ENCODE assay signal across 1 cellular context in genomic region chr10:110528224-110528997, GRCh38.
TF ChIP-seq lines count a peak whose summit lies in the region.

No MANE protein-coding gene starts in this region.

TF ChIP-seq in SK-N-SH treated with all-trans-retinoic acid at 6 μM for 48 hours, 23 proteins besides CTCF, POLR2A, EP300 and RAD21 (continued from another document):
- TF ChIP-seq POU6F1 (CRISPR knock-in tag; IDR thresholded peaks at IDR 0.05; ENCODE audit: borderline replicate concordance, low read depth) (no peak), ZNF565 (CRISPR knock-in tag; conservative IDR thresholded peaks at IDR 0.05; ENCODE audit: low read depth) (no peak), TCF4 (CRISPR knock-in tag; IDR thresholded peaks at IDR 0.05; ENCODE audit: borderline replicate concordance) (no peak), ESRRG (CRISPR knock-in tag; IDR thresholded peaks at IDR 0.05) (no peak), CREB5 (CRISPR knock-in tag; IDR thresholded peaks at IDR 0.05; ENCODE audit: low read depth) (no peak), ZC3H10 (CRISPR knock-in tag; IDR thresholded peaks at IDR 0.05) (no peak)
